22 cellular contexts compared by ENCODE assay signal in genomic region chr21:31383770-31384169, GRCh38.
"Had no signal": no experiment of that assay in that cellular context is flagged by ENCODE, and none has a peak within 500 bp of the region (broad histone marks: within the 10 kb centered on the region; RNA-seq: fewer than 3 reads in every experiment).

No MANE protein-coding gene starts in this region.

- H3K27ac Mint-ChIP-seq: effector memory CD8-positive, alpha-beta T cell; memory B cell; mesothelial cell of epicardium; nephron; neural progenitor cell; stimulated activated effector memory CD8-positive, alpha-beta T cell treated with anti-CD3 and anti-CD28 coated beads, Interleukin-12 subunit alpha, Interleukin-12 subunit beta, amount 100 ng/mL, for 72 hours; type B pancreatic cell had no signal

- H3K4me3 Mint-ChIP-seq: effector memory CD8-positive, alpha-beta T cell; memory B cell; mesothelial cell of epicardium; naive B cell; nephron; neural progenitor cell; stimulated activated effector memory CD8-positive, alpha-beta T cell treated with anti-CD3 and anti-CD28 coated beads, Interleukin-12 subunit alpha, Interleukin-12 subunit beta, amount 100 ng/mL, for 72 hours; type B pancreatic cell had no signal

- H3K36me3 Mint-ChIP-seq: memory B cell; naive B cell; stimulated activated effector memory CD8-positive, alpha-beta T cell treated with anti-CD3 and anti-CD28 coated beads, Interleukin-12 subunit alpha, Interleukin-12 subunit beta, amount 100 ng/mL, for 72 hours; type B pancreatic cell had no signal

- H3K9me3 Mint-ChIP-seq: memory B cell; naive B cell; nephron; stimulated activated effector memory CD8-positive, alpha-beta T cell treated with anti-CD3 and anti-CD28 coated beads, Interleukin-12 subunit alpha, Interleukin-12 subunit beta, amount 100 ng/mL, for 72 hours; type B pancreatic cell had no signal

- H3K27me3 Mint-ChIP-seq: memory B cell, naive B cell, type B pancreatic cell had no signal

- H3K4me1 Mint-ChIP-seq: memory B cell; mesothelial cell of epicardium; naive B cell; nephron; stimulated activated effector memory CD8-positive, alpha-beta T cell treated with anti-CD3 and anti-CD28 coated beads, Interleukin-12 subunit alpha, Interleukin-12 subunit beta, amount 100 ng/mL, for 72 hours had no signal

- DNase-seq: effector memory CD8-positive, alpha-beta T cell; foreskin fibroblast; gastrocnemius medialis; head of caudate nucleus; kidney; mucosa of descending colon; naive B cell; stimulated activated CD4-positive, alpha-beta T cell treated with anti-CD3 and anti-CD28 coated beads, Interleukin-12 subunit alpha, Interleukin-12 subunit beta, amount 100 ng/mL, for 4 hours; stimulated activated CD4-positive, alpha-beta T cell treated with anti-CD3 and anti-CD28 coated beads, Interleukin-1b, Interleukin-23, amount 100 ng/mL, for 48 hours; stimulated activated CD4-positive, alpha-beta T cell treated with anti-CD3 and anti-CD28 coated beads, Interleukin-4, amount 100 ng/mL, for 1 hour; stimulated activated naive CD4-positive, alpha-beta T cell treated with Interleukin-2 at 50 U/mL for 16 hours; stomach; tibial artery had no signal

- ATAC-seq: effector memory CD8-positive, alpha-beta T cell; esophagus mucosa; gastrocnemius medialis; left lobe of liver; mucosa of descending colon; sciatic nerve; stimulated activated effector memory CD8-positive, alpha-beta T cell treated with anti-CD3 and anti-CD28 coated beads, Interleukin-12 subunit alpha, Interleukin-12 subunit beta, amount 100 ng/mL, for 72 hours had no signal
